Comparison of ENCODE assay signal across 28 cellular contexts in genomic region chr12:115990241-115990640, GRCh38.
"Had no signal": no experiment of that assay in that cellular context is flagged by ENCODE, and none has a peak within 500 bp of the region (broad histone marks: within the 10 kb centered on the region; RNA-seq: fewer than 3 reads in every experiment).

No MANE protein-coding gene starts in this region.

- DNase-seq: activated CD4-positive, alpha-beta T cell treated with anti-CD3 and anti-CD28 coated beads, Interleukin-2, amount 10 ng/mL, durations not matched to agents 24 days and 14 days; activated CD4-positive, alpha-beta T cell treated with anti-CD3 and anti-CD28 coated beads, Interleukin-2, amount 50 U/mL, for 4 hours; activated CD8-positive, alpha-beta T cell treated with anti-CD3 and anti-CD28 coated beads for 36 hours; activated effector memory CD4-positive, alpha-beta T cell treated with anti-CD3 and anti-CD28 coated beads, Interleukin-2, amount 50 U/mL, for 16 hours; activated naive CD4-positive, alpha-beta T cell treated with Interleukin-2 at 50 U/mL for 16 hours; activated T-cell treated with anti-CD3 and anti-CD28 coated beads, Interleukin-2, amount 50 U/mL, for 1 hour; activated T-cell treated with anti-CD3 and anti-CD28 coated beads, Interleukin-2, amount 50 U/mL, for 72 hours; amniotic stem cell; aorta; brain microvascular endothelial cell; central memory CD4-positive, alpha-beta T cell; Kasumi-1; KG1; MG63; NCI-H1092; NCI-H146; NCI-H187; NCI-H2029 treated with DMSO at 0.1 percent for 48 hours; NCI-H2107; NCI-H2171; NCI-H446; NCI-H510A treated with DMSO at 0.1 percent for 48 hours; SHP77; SJCRH30 had no signal

- ATAC-seq: activated CD8-positive, alpha-beta T cell treated with anti-CD3 and anti-CD28 coated beads for 36 hours; activated naive CD4-positive, alpha-beta T cell treated with anti-CD3 and anti-CD28 coated beads, Interleukin-2, amount 50 U/mL, for 72 hours; activated T-cell treated with anti-CD3 and anti-CD28 coated beads, Interleukin-2, amount 50 U/mL, for 72 hours; activated T-helper 17 cell treated with anti-CD3 and anti-CD28 coated beads, Interleukin-2, amount 50 U/mL, for 72 hours; Panc1 had no signal

- H3K9me3 ChIP-seq: MG63, SJCRH30 had no signal

- H3K27me3 Mint-ChIP-seq: activated CD4-positive, alpha-beta T cell treated with anti-CD3 and anti-CD28 coated beads, Interleukin-2, amount 10 ng/mL, durations not matched to agents 24 days and 14 days; activated CD8-positive, alpha-beta T cell treated with anti-CD3 and anti-CD28 coated beads for 36 hours; activated T-helper 17 cell treated with anti-CD3 and anti-CD28 coated beads, Interleukin-2, amount 50 U/mL, for 72 hours had no signal

- H3K27ac Mint-ChIP-seq: activated CD4-positive, alpha-beta T cell treated with anti-CD3 and anti-CD28 coated beads, Interleukin-2, amount 10 ng/mL, durations not matched to agents 24 days and 14 days; activated T-cell treated with anti-CD3 and anti-CD28 coated beads, Interleukin-2, amount 50 U/mL, for 72 hours had no signal

- H3K9me3 Mint-ChIP-seq: activated CD4-positive, alpha-beta T cell treated with anti-CD3 and anti-CD28 coated beads, Interleukin-2, amount 10 ng/mL, durations not matched to agents 24 days and 14 days; activated CD8-positive, alpha-beta T cell treated with anti-CD3 and anti-CD28 coated beads for 36 hours; activated naive CD4-positive, alpha-beta T cell treated with anti-CD3 and anti-CD28 coated beads, Interleukin-2, amount 50 U/mL, for 72 hours; activated T-cell treated with anti-CD3 and anti-CD28 coated beads, Interleukin-2, amount 50 U/mL, for 72 hours; activated T-helper 17 cell treated with anti-CD3 and anti-CD28 coated beads, Interleukin-2, amount 50 U/mL, for 72 hours; T-helper 2 cell treated with Interferon-gamma antibody and Interleukin-4, amounts not matched to agents 5 μg/mL and 100 μg/mL, for 36 hours had no signal

- H3K4me3 Mint-ChIP-seq: activated CD4-positive, alpha-beta T cell treated with anti-CD3 and anti-CD28 coated beads, Interleukin-2, amount 10 ng/mL, durations not matched to agents 24 days and 14 days; activated CD8-positive, alpha-beta T cell treated with anti-CD3 and anti-CD28 coated beads for 36 hours; activated T-cell treated with anti-CD3 and anti-CD28 coated beads, Interleukin-2, amount 50 U/mL, for 72 hours; activated T-helper 17 cell treated with anti-CD3 and anti-CD28 coated beads, Interleukin-2, amount 50 U/mL, for 72 hours; T-helper 2 cell treated with Interferon-gamma antibody and Interleukin-4, amounts not matched to agents 5 μg/mL and 100 μg/mL, for 36 hours had no signal
